In the genomic region with DNA sequence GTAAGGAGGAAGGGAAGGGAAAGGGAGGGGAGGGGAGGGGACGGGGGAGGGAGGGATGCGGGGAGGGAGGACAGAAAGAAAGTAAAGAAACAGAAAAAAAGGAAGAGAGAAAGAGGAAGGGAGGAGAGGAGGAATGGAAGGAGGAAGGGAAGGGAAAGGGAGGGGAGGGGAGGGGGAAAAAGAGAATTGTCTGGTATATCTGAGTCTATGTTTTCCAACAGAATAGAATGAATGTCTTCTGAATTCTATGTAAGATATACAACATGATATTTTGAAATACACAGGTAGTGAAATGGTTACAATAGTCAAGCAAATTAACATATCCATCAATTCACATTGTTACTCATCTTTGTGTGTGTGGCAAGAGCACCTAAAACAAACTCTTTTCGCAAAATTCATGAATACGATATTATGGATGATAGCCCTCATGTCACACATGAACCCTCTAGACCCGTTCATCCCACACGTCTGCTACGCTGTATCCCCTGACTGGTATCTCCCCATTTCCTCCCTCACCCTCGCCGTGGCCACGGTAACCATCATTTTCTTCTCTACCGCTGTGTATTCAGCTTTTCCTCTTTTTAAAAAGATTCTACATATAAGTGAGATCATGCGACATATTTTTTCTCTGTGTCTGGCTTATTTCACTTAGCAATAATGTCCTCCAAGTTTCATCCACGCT, we compare ENCODE assay signal across 14 cellular contexts.
DNase-seq lines count a peak whose midpoint lies in the region; ATAC-seq and TF ChIP-seq lines count a peak whose summit lies in the region.
"Had no signal": no experiment of that assay in that cellular context is flagged by ENCODE, and none has a peak within 500 bp of the region (broad histone marks: within the 10 kb centered on the region; RNA-seq: fewer than 3 reads in every experiment).

No MANE protein-coding gene starts in this region.

- H3K27me3 ChIP-seq in Panc1 (ENCODE audit: control insufficient read depth, insufficient read depth, low read length) (no peaks in the 10 kb centered on the region), hepatocyte (no peaks in the 10 kb centered on the region), skeletal muscle tissue (ENCODE audit: control insufficient read depth in 3 of 3, insufficient read depth in 3 of 3, low read length in 3 of 3) (no peaks in the 10 kb centered on the region)
- H3K27me3 ChIP-seq: SJCRH30, testis had no signal

- TF ChIP-seq CTCF in Calu3 (IDR thresholded peaks at IDR 0.05; ENCODE audit: unreplicated experiment) (no peak), Panc1 (IDR thresholded peaks at IDR 0.05) (no peak), hepatocyte (IDR thresholded peaks at IDR 0.05; ENCODE audit: poor library complexity) (no peak)

- H3K9me2 ChIP-seq in hepatocyte (replicated peaks; ENCODE audit: insufficient read depth), result no peaks in the 10 kb centered on the region

- POLR2A ChIA-PET in Panc1 (lab: Charles Lee), result no interaction called here

- H3K79me2 ChIP-seq in hepatocyte, result no peaks in the 10 kb centered on the region

- no peaks in the 10 kb centered on the region for H3K27me3 Mint-ChIP-seq in Calu3 (ENCODE audit: unreplicated experiment)
- H3K27me3 Mint-ChIP-seq: naive thymus-derived CD4-positive, alpha-beta T cell had no signal

- H3K36me3 ChIP-seq in Panc1 (ENCODE audit: control insufficient read depth, insufficient read depth, low read length), result no peaks in the 10 kb centered on the region
- no peaks in the 10 kb centered on the region for H3K36me3 ChIP-seq in hepatocyte (replicated peaks; ENCODE audit: insufficient read depth, low read depth)
- H3K36me3 ChIP-seq in skeletal muscle tissue (ENCODE audit: control insufficient read depth in 3 of 3, insufficient read depth in 3 of 3, low read length in 3 of 3), result no peaks in the 10 kb centered on the region
- H3K36me3 ChIP-seq: SJCRH30 had no signal

- H3K36me3 Mint-ChIP-seq in Calu3 (ENCODE audit: insufficient read depth, unreplicated experiment), result peaks cover 6% of the 10 kb centered on the region
- H3K36me3 Mint-ChIP-seq: naive thymus-derived CD4-positive, alpha-beta T cell had no signal

- CTCF ChIA-PET in Calu3 (lab: Charles Lee), result no interaction called here
- CTCF ChIA-PET in Panc1 (lab: Charles Lee), result no interaction called here

- H3K4me1 ChIP-seq in Panc1 (ENCODE audit: control insufficient read depth, insufficient read depth, low read length) (peaks cover 70% of the 10 kb centered on the region), hepatocyte (ENCODE audit: insufficient read depth) (peaks cover 22% of the 10 kb centered on the region), skeletal muscle tissue (ENCODE audit: control insufficient read depth in 3 of 3, insufficient read depth in 3 of 3, low read length in 3 of 3) (peaks cover 12 to 23% (median 22%) of the 10 kb centered on the region in 3 donors)
- H3K4me1 ChIP-seq: SJCRH30 had no signal

- BruUV-seq in Calu3 (replicated peaks; lab: Mats Ljungman, UMichigan) (no TSS peak), Panc1 (replicated peaks; lab: Mats Ljungman, UMichigan) (no TSS peak)

- H4K20me1 ChIP-seq in hepatocyte (ENCODE audit: insufficient read depth, poor library complexity, severe bottlenecking), result no peaks in the 10 kb centered on the region

- H3K27ac ChIP-seq in Panc1 (ENCODE audit: low read length) (peak overlapping the region; percentile 100), hepatocyte (peak overlapping the region; percentile 62), skeletal muscle tissue (ENCODE audit: low read depth, low read length) (peak overlapping the region; percentile 3)
- H3K27ac ChIP-seq: SJCRH30, testis had no signal

- peaks cover 39% of the 10 kb centered on the region for H3K4me1 Mint-ChIP-seq in Calu3 (ENCODE audit: low read depth, unreplicated experiment)

- peak overlapping the region; percentile 86 for H3K27ac Mint-ChIP-seq in Calu3 (ENCODE audit: unreplicated experiment)

- WGBS in hepatocyte (ENCODE audit: low lambda C conversion rate, missing lambda C conversion rate), result 98% methylated on average over 11 of the region's 13 CpGs

- H3K9ac ChIP-seq in skeletal muscle tissue (ENCODE audit: low read depth in 1 of 3, low read length in 3 of 3), result no peak overlapping the region

- H3K9me3 ChIP-seq in Panc1 (ENCODE audit: control insufficient read depth, insufficient read depth, low read depth, low read length) (no peaks in the 10 kb centered on the region), hepatocyte (ENCODE audit: low read depth) (no peaks in the 10 kb centered on the region), skeletal muscle tissue (ENCODE audit: control insufficient read depth in 3 of 3, low read length in 3 of 3) (no peaks in the 10 kb centered on the region)
- H3K9me3 ChIP-seq: SJCRH30, testis had no signal

- in situ Hi-C loops in Panc1 (cut with HindIII; ENCODE audit: low pct_unique_long_range_greater_than_20kb, low sequenced_read_pairs), result no loop called here

- H3K4me3 ChIP-seq in Panc1 (ENCODE audit: low read depth in 2 of 2, low read length in 2 of 2) (no peak overlapping the region), hepatocyte (no peak overlapping the region), skeletal muscle tissue (ENCODE audit: low read length in 3 of 3) (no peak overlapping the region)
- H3K4me3 ChIP-seq: SJCRH30, testis had no signal

- no peak for DNase-seq in Calu3
- DNase-seq in Panc1 (ENCODE audit: low read depth, low spot score), result no peak
- DNase-seq in hepatocyte (ENCODE audit: low spot score), result no peak
- no peak for DNase-seq in HUDEP-2 (lab: John Stamatoyannopoulos, UW; ENCODE audit: unreplicated experiment in 76 of 76)
- DNase-seq in NCI-H1694 (lab: John Stamatoyannopoulos, UW), result no peak
- DNase-seq: islet precursor cell; naive thymus-derived CD4-positive, alpha-beta T cell; NCI-H187; NCI-H748 treated with DMSO at 0.1 percent for 48 hours; SJCRH30 had no signal

- H3K4me2 ChIP-seq in hepatocyte, result no peak overlapping the region

- H3K9me3 Mint-ChIP-seq in Calu3 (ENCODE audit: low read depth, unreplicated experiment), result peaks cover 4% of the 10 kb centered on the region
- H3K9me3 Mint-ChIP-seq: naive thymus-derived CD4-positive, alpha-beta T cell had no signal

- ATAC-seq in Panc1, result no peak
- ATAC-seq in HG02870 (IDR thresholded peaks at IDR 0.05; ENCODE audit: unreplicated experiment), result no peak
- ATAC-seq in HG03460 (IDR thresholded peaks at IDR 0.05; ENCODE audit: unreplicated experiment), result no peak

- intact Hi-C loops in Calu3 (cut with micrococcal nuclease; ENCODE audit: unreplicated experiment), result loop anchor here (1.0 kb wide), 1 partner anchor 100 kb away; no protein-coding TSS in a partner anchor
- intact Hi-C loops in Panc1 (cut with micrococcal nuclease; ENCODE audit: unreplicated experiment), result loop anchor here (5.0 kb wide), 1 partner anchor 70 kb away; no protein-coding TSS in a partner anchor

- H3K4me3 Mint-ChIP-seq in Calu3 (ENCODE audit: low read depth, unreplicated experiment), result no peak overlapping the region
- H3K4me3 Mint-ChIP-seq: naive thymus-derived CD4-positive, alpha-beta T cell had no signal

- no peak overlapping the region for H2AFZ ChIP-seq in hepatocyte

Comparison
In these comparisons a context has a peak if more than half of its experiments do, and no peak if none do; other contexts are left out.
1. H3K27ac ChIP-seq: peak in every context shown above with its lines; median percentile 100 in Panc1; 62 in hepatocyte; 3 in skeletal muscle tissue.